ENCODE assay signal across 1 cellular context in the genomic region with DNA sequence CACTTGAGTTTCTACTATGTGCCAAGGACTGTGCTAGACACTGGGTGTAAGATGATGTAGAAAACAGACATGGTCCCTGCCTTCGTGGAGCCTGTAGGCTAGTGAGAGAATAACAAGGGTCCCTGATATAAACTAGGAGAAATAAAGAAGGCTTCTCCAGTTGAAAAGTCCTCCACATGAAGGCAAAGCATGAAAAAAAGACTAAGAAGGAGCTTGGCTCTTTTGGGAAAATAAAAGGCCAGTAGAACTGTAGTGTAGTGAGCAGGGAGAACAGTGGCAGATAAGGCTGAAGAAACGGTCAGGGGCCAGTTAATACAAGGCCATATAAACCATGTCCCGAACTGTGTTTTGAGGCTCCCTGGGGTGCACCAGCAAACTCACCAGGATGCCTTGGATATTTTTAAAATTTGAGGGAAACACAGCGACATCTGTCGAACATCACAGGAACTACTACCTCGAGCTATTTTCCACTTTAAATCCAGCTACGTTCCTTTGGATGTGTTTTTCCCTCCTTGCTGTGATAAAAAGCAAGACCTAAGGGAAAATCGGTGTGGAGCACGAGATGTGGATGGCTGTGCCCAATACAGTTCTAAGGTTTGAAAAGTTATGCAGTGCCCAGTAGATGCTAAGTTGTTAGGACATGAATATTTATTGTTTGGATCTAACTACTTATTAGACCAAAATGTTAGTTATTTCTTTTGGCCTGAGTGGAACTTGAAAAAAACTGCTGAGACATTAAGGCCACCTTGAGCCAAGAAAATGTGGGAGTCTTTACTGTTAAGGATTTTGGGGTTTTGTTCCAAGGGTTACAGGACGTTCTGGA.
A peak's percentile ranks its signal among the peaks of the same experiment; 100 is the strongest.
TF ChIP-seq lines count a peak whose summit lies in the region.

No MANE protein-coding gene starts in this region.

TF ChIP-seq in HCT116, 20 proteins besides CTCF, POLR2A, EP300 and RAD21:
- TF ChIP-seq EZH2 (IDR thresholded peaks at IDR 0.05) (no peak), SIN3A (IDR thresholded peaks at IDR 0.05; ENCODE audit: low read depth) (no peak), CBX3 (IDR thresholded peaks at IDR 0.05; ENCODE audit: low read depth) (no peak), FOSL1 (IDR thresholded peaks at IDR 0.05; ENCODE audit: low read depth) (no peak)
- TF ChIP-seq, protein P1, sequence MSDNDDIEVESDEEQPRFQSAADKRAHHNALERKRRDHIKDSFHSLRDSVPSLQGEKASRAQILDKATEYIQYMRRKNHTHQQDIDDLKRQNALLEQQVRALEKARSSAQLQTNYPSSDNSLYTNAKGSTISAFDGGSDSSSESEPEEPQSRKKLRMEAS (IDR thresholded peaks at IDR 0.05) = peak; percentile 27; the same call in 1 of the 2 replicates
